ENCODE assay signal across 1 cellular context in genomic region chr6:33427585-33428218, GRCh38.
TF ChIP-seq lines count a peak whose summit lies in the region.

No MANE protein-coding gene starts in this region.

TF ChIP-seq in K562, 482 proteins besides CTCF, POLR2A, EP300 and RAD21 (continued from another document and continues in another):
- TF ChIP-seq, protein P1, sequence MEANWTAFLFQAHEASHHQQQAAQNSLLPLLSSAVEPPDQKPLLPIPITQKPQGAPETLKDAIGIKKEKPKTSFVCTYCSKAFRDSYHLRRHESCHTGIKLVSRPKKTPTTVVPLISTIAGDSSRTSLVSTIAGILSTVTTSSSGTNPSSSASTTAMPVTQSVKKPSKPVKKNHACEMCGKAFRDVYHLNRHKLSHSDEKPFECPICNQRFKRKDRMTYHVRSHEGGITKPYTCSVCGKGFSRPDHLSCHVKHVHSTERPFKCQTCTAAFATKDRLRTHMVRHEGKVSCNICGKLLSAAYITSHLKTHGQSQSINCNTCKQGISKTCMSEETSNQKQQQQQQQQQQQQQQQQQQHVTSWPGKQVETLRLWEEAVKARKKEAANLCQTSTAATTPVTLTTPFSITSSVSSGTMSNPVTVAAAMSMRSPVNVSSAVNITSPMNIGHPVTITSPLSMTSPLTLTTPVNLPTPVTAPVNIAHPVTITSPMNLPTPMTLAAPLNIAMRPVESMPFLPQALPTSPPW (CRISPR knock-in tag; IDR thresholded peaks at IDR 0.05) = peak; percentile 99
- TF ChIP-seq SMARCB1 (IDR thresholded peaks at IDR 0.05; ENCODE audit: insufficient read length, low read depth) (no peak), ZNF133 (CRISPR knock-in tag; IDR thresholded peaks at IDR 0.05) (no peak), PHF20 (IDR thresholded peaks at IDR 0.05; ENCODE audit: partially characterized antibody) (no peak), NCOA4 (IDR thresholded peaks at IDR 0.05; ENCODE audit: partially characterized antibody) (no peak), ZBTB7A (IDR thresholded peaks at IDR 0.05; ENCODE audit: borderline replicate concordance, control insufficient read depth, low read depth, low read length) (peak; percentile 88), CHD2 (IDR thresholded peaks at IDR 0.05; ENCODE audit: low read depth, low read length) (no peak), POLR2G (IDR thresholded peaks at IDR 0.05; ENCODE audit: low read depth, low read length) (peak; percentile 46; the same call in 1 of the 2 replicates), E2F3 (CRISPR knock-in tag; IDR thresholded peaks at IDR 0.05) (no peak), SMARCA5 (IDR thresholded peaks at IDR 0.05) (no peak), RBM39 (optimal IDR thresholded peaks at IDR 0.05; ENCODE audit: low read depth, low read length) (no peak), ID3 (CRISPR knock-in tag; IDR thresholded peaks at IDR 0.05) (no peak), ID3 (tag; IDR thresholded peaks at IDR 0.05) (no peak), TBP (optimal IDR thresholded peaks at IDR 0.05; ENCODE audit: low read depth, low read length) (no peak), CSDE1 (IDR thresholded peaks at IDR 0.05) (peak in 1 of 2 experiments; percentile 22; a peak in 1 of 4 replicates), ZNF778 (CRISPR knock-in tag; IDR thresholded peaks at IDR 0.05) (no peak), HNRNPLL (IDR thresholded peaks at IDR 0.05; ENCODE audit: low read depth, low read length, poor library complexity, severe bottlenecking) (peak; percentile 65), TEAD1 (CRISPR knock-in tag; IDR thresholded peaks at IDR 0.05) (no peak; a peak in 1 of 4 replicates), PHB (CRISPR knock-in tag; IDR thresholded peaks at IDR 0.05) (0 out of 2 replicates have a peak, but pooled peaks have one; percentile 49), ZNF75A (CRISPR knock-in tag; IDR thresholded peaks at IDR 0.05) (no peak), U2AF1 (optimal IDR thresholded peaks at IDR 0.05; ENCODE audit: low read depth, low read length) (no peak), ZNF780A (CRISPR knock-in tag; IDR thresholded peaks at IDR 0.05) (no peak), RBM14 (IDR thresholded peaks at IDR 0.05; ENCODE audit: borderline replicate concordance, insufficient read depth, low read depth, low read length) (no peak), ILF3 (IDR thresholded peaks at IDR 0.05; ENCODE audit: borderline replicate concordance) (no peak), SRSF1 (IDR thresholded peaks at IDR 0.05; ENCODE audit: low read depth, low read length) (no peak), ESRRB (CRISPR knock-in tag; IDR thresholded peaks at IDR 0.05; ENCODE audit: borderline replicate concordance) (no peak), ZNF124 (CRISPR knock-in tag; IDR thresholded peaks at IDR 0.05) (no peak), ZNF134 (CRISPR knock-in tag; conservative IDR thresholded peaks at IDR 0.05) (no peak), ZNF79 (CRISPR knock-in tag; IDR thresholded peaks at IDR 0.05; ENCODE audit: low read depth) (no peak), HOXB6 (CRISPR knock-in tag; IDR thresholded peaks at IDR 0.05; ENCODE audit: borderline replicate concordance) (no peak), IRF9 (tag; IDR thresholded peaks at IDR 0.05) (no peak), TAF7 (tag; IDR thresholded peaks at IDR 0.05) (no peak), MAZ (CRISPR knock-in tag; conservative IDR thresholded peaks at IDR 0.05 in 1 of 2, IDR thresholded peaks at IDR 0.05 in 1 of 2) (peak in 1 of 2 experiments; percentile 75; a peak in 2 of 4 replicates), KDM4B (IDR thresholded peaks at IDR 0.05; ENCODE audit: borderline replicate concordance in 2 of 2, low read depth in 1 of 2) (peak in 1 of 2 experiments; percentile 51; a peak in 1 of 4 replicates), ZEB2 (IDR thresholded peaks at IDR 0.05) (no peak), NFATC3 (IDR thresholded peaks at IDR 0.05) (no peak), PHF8 (IDR thresholded peaks at IDR 0.05; ENCODE audit: borderline replicate concordance, low read length) (peak; percentile 64; the same call in 1 of the 2 replicates), EWSR1 (IDR thresholded peaks at IDR 0.05; ENCODE audit: borderline replicate concordance, low read depth, partially characterized antibody) (no peak), FOXP1 (CRISPR knock-in tag; IDR thresholded peaks at IDR 0.05) (no peak), BACH1 (tag; IDR thresholded peaks at IDR 0.05) (no peak)
- TF ChIP-seq, protein P2, sequence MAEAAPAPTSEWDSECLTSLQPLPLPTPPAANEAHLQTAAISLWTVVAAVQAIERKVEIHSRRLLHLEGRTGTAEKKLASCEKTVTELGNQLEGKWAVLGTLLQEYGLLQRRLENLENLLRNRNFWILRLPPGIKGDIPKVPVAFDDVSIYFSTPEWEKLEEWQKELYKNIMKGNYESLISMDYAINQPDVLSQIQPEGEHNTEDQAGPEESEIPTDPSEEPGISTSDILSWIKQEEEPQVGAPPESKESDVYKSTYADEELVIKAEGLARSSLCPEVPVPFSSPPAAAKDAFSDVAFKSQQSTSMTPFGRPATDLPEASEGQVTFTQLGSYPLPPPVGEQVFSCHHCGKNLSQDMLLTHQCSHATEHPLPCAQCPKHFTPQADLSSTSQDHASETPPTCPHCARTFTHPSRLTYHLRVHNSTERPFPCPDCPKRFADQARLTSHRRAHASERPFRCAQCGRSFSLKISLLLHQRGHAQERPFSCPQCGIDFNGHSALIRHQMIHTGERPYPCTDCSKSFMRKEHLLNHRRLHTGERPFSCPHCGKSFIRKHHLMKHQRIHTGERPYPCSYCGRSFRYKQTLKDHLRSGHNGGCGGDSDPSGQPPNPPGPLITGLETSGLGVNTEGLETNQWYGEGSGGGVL (CRISPR knock-in tag; IDR thresholded peaks at IDR 0.05) = no peak
- TF ChIP-seq, protein P3, sequence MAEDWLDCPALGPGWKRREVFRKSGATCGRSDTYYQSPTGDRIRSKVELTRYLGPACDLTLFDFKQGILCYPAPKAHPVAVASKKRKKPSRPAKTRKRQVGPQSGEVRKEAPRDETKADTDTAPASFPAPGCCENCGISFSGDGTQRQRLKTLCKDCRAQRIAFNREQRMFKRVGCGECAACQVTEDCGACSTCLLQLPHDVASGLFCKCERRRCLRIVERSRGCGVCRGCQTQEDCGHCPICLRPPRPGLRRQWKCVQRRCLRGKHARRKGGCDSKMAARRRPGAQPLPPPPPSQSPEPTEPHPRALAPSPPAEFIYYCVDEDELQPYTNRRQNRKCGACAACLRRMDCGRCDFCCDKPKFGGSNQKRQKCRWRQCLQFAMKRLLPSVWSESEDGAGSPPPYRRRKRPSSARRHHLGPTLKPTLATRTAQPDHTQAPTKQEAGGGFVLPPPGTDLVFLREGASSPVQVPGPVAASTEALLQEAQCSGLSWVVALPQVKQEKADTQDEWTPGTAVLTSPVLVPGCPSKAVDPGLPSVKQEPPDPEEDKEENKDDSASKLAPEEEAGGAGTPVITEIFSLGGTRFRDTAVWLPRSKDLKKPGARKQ (CRISPR knock-in tag; IDR thresholded peaks at IDR 0.05) = no peak
- TF ChIP-seq, protein P4, sequence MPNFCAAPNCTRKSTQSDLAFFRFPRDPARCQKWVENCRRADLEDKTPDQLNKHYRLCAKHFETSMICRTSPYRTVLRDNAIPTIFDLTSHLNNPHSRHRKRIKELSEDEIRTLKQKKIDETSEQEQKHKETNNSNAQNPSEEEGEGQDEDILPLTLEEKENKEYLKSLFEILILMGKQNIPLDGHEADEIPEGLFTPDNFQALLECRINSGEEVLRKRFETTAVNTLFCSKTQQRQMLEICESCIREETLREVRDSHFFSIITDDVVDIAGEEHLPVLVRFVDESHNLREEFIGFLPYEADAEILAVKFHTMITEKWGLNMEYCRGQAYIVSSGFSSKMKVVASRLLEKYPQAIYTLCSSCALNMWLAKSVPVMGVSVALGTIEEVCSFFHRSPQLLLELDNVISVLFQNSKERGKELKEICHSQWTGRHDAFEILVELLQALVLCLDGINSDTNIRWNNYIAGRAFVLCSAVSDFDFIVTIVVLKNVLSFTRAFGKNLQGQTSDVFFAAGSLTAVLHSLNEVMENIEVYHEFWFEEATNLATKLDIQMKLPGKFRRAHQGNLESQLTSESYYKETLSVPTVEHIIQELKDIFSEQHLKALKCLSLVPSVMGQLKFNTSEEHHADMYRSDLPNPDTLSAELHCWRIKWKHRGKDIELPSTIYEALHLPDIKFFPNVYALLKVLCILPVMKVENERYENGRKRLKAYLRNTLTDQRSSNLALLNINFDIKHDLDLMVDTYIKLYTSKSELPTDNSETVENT (CRISPR knock-in tag; IDR thresholded peaks at IDR 0.05) = peak; percentile 61; the same call in 1 of the 2 replicates
- TF ChIP-seq, protein P5, sequence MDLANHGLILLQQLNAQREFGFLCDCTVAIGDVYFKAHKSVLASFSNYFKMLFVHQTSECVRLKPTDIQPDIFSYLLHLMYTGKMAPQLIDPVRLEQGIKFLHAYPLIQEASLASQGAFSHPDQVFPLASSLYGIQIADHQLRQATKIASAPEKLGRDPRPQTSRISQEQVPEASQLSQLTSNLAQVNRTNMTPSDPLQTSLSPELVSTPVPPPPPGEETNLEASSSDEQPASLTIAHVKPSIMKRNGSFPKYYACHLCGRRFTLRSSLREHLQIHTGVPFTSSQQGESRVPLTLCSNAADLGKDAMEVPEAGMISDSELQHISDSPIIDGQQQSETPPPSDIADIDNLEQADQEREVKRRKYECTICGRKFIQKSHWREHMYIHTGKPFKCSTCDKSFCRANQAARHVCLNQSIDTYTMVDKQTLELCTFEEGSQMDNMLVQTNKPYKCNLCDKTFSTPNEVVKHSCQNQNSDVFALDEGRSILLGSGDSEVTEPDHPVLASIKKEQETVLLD (IDR thresholded peaks at IDR 0.05) = no peak
- TF ChIP-seq, protein P6, sequence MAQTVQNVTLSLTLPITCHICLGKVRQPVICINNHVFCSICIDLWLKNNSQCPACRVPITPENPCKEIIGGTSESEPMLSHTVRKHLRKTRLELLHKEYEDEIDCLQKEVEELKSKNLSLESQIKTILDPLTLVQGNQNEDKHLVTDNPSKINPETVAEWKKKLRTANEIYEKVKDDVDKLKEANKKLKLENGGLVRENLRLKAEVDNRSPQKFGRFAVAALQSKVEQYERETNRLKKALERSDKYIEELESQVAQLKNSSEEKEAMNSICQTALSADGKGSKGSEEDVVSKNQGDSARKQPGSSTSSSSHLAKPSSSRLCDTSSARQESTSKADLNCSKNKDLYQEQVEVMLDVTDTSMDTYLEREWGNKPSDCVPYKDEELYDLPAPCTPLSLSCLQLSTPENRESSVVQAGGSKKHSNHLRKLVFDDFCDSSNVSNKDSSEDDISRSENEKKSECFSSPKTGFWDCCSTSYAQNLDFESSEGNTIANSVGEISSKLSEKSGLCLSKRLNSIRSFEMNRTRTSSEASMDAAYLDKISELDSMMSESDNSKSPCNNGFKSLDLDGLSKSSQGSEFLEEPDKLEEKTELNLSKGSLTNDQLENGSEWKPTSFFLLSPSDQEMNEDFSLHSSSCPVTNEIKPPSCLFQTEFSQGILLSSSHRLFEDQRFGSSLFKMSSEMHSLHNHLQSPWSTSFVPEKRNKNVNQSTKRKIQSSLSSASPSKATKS (CRISPR knock-in tag; IDR thresholded peaks at IDR 0.05) = no peak
- TF ChIP-seq, protein P7, sequence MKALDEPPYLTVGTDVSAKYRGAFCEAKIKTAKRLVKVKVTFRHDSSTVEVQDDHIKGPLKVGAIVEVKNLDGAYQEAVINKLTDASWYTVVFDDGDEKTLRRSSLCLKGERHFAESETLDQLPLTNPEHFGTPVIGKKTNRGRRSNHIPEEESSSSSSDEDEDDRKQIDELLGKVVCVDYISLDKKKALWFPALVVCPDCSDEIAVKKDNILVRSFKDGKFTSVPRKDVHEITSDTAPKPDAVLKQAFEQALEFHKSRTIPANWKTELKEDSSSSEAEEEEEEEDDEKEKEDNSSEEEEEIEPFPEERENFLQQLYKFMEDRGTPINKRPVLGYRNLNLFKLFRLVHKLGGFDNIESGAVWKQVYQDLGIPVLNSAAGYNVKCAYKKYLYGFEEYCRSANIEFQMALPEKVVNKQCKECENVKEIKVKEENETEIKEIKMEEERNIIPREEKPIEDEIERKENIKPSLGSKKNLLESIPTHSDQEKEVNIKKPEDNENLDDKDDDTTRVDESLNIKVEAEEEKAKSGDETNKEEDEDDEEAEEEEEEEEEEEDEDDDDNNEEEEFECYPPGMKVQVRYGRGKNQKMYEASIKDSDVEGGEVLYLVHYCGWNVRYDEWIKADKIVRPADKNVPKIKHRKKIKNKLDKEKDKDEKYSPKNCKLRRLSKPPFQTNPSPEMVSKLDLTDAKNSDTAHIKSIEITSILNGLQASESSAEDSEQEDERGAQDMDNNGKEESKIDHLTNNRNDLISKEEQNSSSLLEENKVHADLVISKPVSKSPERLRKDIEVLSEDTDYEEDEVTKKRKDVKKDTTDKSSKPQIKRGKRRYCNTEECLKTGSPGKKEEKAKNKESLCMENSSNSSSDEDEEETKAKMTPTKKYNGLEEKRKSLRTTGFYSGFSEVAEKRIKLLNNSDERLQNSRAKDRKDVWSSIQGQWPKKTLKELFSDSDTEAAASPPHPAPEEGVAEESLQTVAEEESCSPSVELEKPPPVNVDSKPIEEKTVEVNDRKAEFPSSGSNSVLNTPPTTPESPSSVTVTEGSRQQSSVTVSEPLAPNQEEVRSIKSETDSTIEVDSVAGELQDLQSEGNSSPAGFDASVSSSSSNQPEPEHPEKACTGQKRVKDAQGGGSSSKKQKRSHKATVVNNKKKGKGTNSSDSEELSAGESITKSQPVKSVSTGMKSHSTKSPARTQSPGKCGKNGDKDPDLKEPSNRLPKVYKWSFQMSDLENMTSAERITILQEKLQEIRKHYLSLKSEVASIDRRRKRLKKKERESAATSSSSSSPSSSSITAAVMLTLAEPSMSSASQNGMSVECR (CRISPR knock-in tag; IDR thresholded peaks at IDR 0.05) = no peak
- TF ChIP-seq, protein P8, sequence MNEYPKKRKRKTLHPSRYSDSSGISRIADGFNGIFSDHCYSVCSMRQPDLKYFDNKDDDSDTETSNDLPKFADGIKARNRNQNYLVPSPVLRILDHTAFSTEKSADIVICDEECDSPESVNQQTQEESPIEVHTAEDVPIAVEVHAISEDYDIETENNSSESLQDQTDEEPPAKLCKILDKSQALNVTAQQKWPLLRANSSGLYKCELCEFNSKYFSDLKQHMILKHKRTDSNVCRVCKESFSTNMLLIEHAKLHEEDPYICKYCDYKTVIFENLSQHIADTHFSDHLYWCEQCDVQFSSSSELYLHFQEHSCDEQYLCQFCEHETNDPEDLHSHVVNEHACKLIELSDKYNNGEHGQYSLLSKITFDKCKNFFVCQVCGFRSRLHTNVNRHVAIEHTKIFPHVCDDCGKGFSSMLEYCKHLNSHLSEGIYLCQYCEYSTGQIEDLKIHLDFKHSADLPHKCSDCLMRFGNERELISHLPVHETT (CRISPR knock-in tag; conservative IDR thresholded peaks at IDR 0.05 in 1 of 2, IDR thresholded peaks at IDR 0.05 in 1 of 2) = peak in 1 of 2 experiments; percentile 91; a peak in 2 of 4 replicates
